17 cellular contexts compared by ENCODE assay signal in the genomic region with DNA sequence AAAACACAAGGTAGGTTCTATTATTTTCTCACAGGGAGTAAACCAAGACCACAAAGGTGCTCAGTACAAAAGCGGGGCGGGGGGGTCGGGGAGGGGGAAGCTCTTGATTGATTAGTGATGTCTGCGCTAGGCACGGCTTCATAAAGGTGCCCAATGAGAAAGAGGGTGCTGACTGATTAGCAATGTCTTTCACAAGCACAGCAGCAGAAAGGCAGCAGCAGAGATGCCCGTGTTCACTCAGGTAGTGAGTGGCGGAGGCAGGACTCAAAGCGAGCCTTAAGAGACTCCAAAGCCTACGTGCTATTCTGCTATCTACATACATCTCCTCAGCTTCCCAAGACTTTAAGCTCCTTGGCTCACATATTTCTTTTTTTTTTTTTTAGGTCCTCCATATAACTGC.
"Had no signal": no experiment of that assay in that cellular context is flagged by ENCODE, and none has a peak within 500 bp of the region (broad histone marks: within the 10 kb centered on the region; RNA-seq: fewer than 3 reads in every experiment).

No MANE protein-coding gene starts in this region.

- H3K4me3 Mint-ChIP-seq: activated naive CD8-positive, alpha-beta T cell treated with anti-CD3 and anti-CD28 coated beads, Interleukin-2, amount 50 U/mL, for 24 hours; brain; nephron progenitor cell had no signal

- H3K36me3 Mint-ChIP-seq: brain had no signal

- H3K27ac Mint-ChIP-seq: activated naive CD8-positive, alpha-beta T cell treated with anti-CD3 and anti-CD28 coated beads, Interleukin-2, amount 50 U/mL, for 24 hours; brain had no signal

- H3K4me3 ChIP-seq: dorsolateral prefrontal cortex, lower lobe of right lung, sigmoid colon, tibial artery had no signal

- ATAC-seq: activated naive CD8-positive, alpha-beta T cell treated with anti-CD3 and anti-CD28 coated beads, Interleukin-2, amount 50 U/mL, for 24 hours; lower lobe of right lung had no signal

- H3K27me3 Mint-ChIP-seq: activated naive CD8-positive, alpha-beta T cell treated with anti-CD3 and anti-CD28 coated beads, Interleukin-2, amount 50 U/mL, for 24 hours had no signal

- H3K9me3 ChIP-seq: lower lobe of right lung, sigmoid colon, tibial artery had no signal

- H3K27me3 ChIP-seq: sigmoid colon, tibial artery had no signal

- H3K4me1 ChIP-seq: sigmoid colon, tibial artery had no signal

- DNase-seq: activated CD4-positive, alpha-beta T cell treated with anti-CD3 and anti-CD28 coated beads, Interleukin-2, amount 50 U/mL, for 1 hour; activated gamma-delta T cell; activated naive CD8-positive, alpha-beta T cell treated with anti-CD3 and anti-CD28 coated beads, Interleukin-2, amount 50 U/mL, for 24 hours; anterior cingulate cortex; dorsolateral prefrontal cortex; erythroblast; foreskin melanocyte; glutamatergic neuron; hippocampal formation; lower lobe of right lung; nephron progenitor cell; nucleus accumbens; sigmoid colon; stimulated activated naive CD4-positive, alpha-beta T cell treated with Interleukin-2 at 50 U/mL for 16 hours; T-helper 1 cell had no signal

- H3K27ac ChIP-seq: dorsolateral prefrontal cortex, lower lobe of right lung, sigmoid colon, tibial artery had no signal

- H3K9me3 Mint-ChIP-seq: activated naive CD8-positive, alpha-beta T cell treated with anti-CD3 and anti-CD28 coated beads, Interleukin-2, amount 50 U/mL, for 24 hours; brain; nephron progenitor cell had no signal

- H3K36me3 ChIP-seq: lower lobe of right lung, sigmoid colon had no signal
